8 cellular contexts compared by ENCODE assay signal in genomic region chr21:42833439-42833815, GRCh38. TPM values are rescaled to one million over a fixed set of nuclear protein-coding genes. Genes with fewer than 3 reads are reported as not detected.
DNase-seq lines count a peak whose midpoint lies in the region; ATAC-seq and TF ChIP-seq lines count a peak whose summit lies in the region.

No MANE protein-coding gene starts in this region.

- H3K27ac ChIP-seq in CD4-positive, alpha-beta T cell (ENCODE audit: low read depth, low read length): no peak overlapping the region
- H3K27ac ChIP-seq in Panc1 (ENCODE audit: low read length) (no peak overlapping the region), left lung (no peak overlapping the region), stomach (no peak overlapping the region), uterus (no peak overlapping the region)

- no peaks in the 10 kb centered on the region for H3K9me3 ChIP-seq in CD4-positive, alpha-beta T cell (ENCODE audit: control insufficient read depth, low read length)
- H3K9me3 ChIP-seq in Panc1 (ENCODE audit: control insufficient read depth, insufficient read depth, low read depth, low read length) (no peaks in the 10 kb centered on the region), left lung (no peaks in the 10 kb centered on the region), stomach (no peaks in the 10 kb centered on the region), uterus (no peaks in the 10 kb centered on the region)

- peak overlapping the region; percentile 40 for H3K27ac Mint-ChIP-seq in CD4-positive, alpha-beta T cell

- peak; percentile 38 to 60 (median 48) for DNase-seq in CD4-positive, alpha-beta T cell
- peak; percentile 16 for DNase-seq in HFF-Myc (ENCODE audit: extremely low read depth, low read depth)
- no peak for DNase-seq in Panc1 (ENCODE audit: low read depth, low spot score)
- DNase-seq in activated effector memory CD4-positive, alpha-beta T cell treated with Interleukin-2 at 50 U/mL for 16 hours: peak; percentile 42
- DNase-seq in left lung: no peak
- peak; percentile 54 for DNase-seq in stomach
- DNase-seq in uterus: no peak

- CTCF ChIA-PET in CD4-positive, alpha-beta T cell (lab: Charles Lee): no interaction called here
- CTCF ChIA-PET in Panc1 (lab: Charles Lee): interaction anchor here (0.6 to 0.7 kb wide), 2 partner anchors 40 to 240 kb away, joined by 3 to 4 read pairs; no protein-coding TSS in a partner anchor

- 28 to 50% (median 43%) methylated on average over 11 of the region's 11 CpGs for WGBS in stomach, 5 donors

- POLR2A ChIA-PET in CD4-positive, alpha-beta T cell (lab: Charles Lee): interaction anchor here (1.1 kb wide), 1 partner anchor 240 kb away, joined by 4 read pairs; no protein-coding TSS in a partner anchor
- POLR2A ChIA-PET in Panc1 (lab: Charles Lee): no interaction called here

- H3K36me3 Mint-ChIP-seq in CD4-positive, alpha-beta T cell (ENCODE audit: low read depth): no peaks in the 10 kb centered on the region

- H3K4me3 ChIP-seq in HFF-Myc (replicated peaks; ENCODE audit: low read depth, low read length) (no peak overlapping the region), Panc1 (ENCODE audit: low read depth in 2 of 2, low read length in 2 of 2) (no peak overlapping the region), left lung (no peak overlapping the region), stomach (no peak overlapping the region), uterus (no peak overlapping the region)

- H3K4me3 Mint-ChIP-seq in CD4-positive, alpha-beta T cell: peak overlapping the region; percentile 81

- ATAC-seq in CD4-positive, alpha-beta T cell (ENCODE audit: poor library complexity): peak; percentile 85
- ATAC-seq in Panc1 (peak; percentile 62), left lung (peak; percentile 63), HG02973 (IDR thresholded peaks at IDR 0.05; ENCODE audit: unreplicated experiment) (no peak)

- peak; percentile 46 for TF ChIP-seq CTCF in CD4-positive, alpha-beta T cell (IDR thresholded peaks at IDR 0.05)
- TF ChIP-seq CTCF in HFF-Myc (IDR thresholded peaks at IDR 0.05; ENCODE audit: low read depth, low read length, missing control alignments): peak; percentile 18
- peak; percentile 52; the same call in 1 of the 2 replicates for TF ChIP-seq CTCF in Panc1 (IDR thresholded peaks at IDR 0.05)
- no peak for TF ChIP-seq CTCF in left lung (IDR thresholded peaks at IDR 0.05)
- peak in 3 of 7 experiments; percentile 9 to 33 (median 20) for TF ChIP-seq CTCF in stomach (IDR thresholded peaks at IDR 0.05)
- peak in 2 of 4 experiments; percentile 13 to 17 for TF ChIP-seq CTCF in uterus (IDR thresholded peaks at IDR 0.05)

- no peaks in the 10 kb centered on the region for H3K9me3 Mint-ChIP-seq in CD4-positive, alpha-beta T cell

- peaks cover 44% of the 10 kb centered on the region for H3K4me1 Mint-ChIP-seq in CD4-positive, alpha-beta T cell (ENCODE audit: low read depth)

- intact Hi-C loops in CD4-positive, alpha-beta T cell (cut with DNase I, micrococcal nuclease): loop anchor here (1.0 to 5.0 kb wide), 5 partner anchors 86 to 526 kb away; no protein-coding TSS in a partner anchor
- intact Hi-C loops in Panc1 (cut with micrococcal nuclease; ENCODE audit: unreplicated experiment) (loop anchor here (5.0 kb wide), 1 partner anchor 241 kb away; no protein-coding TSS in a partner anchor), left lung (cut with DNase I) (no loop called here), stomach (cut with DNase I; ENCODE audit: low total_unique reads) (no loop called here), uterus (cut with DNase I; ENCODE audit: low total_unique reads) (no loop called here)

- H3K27me3 ChIP-seq in CD4-positive, alpha-beta T cell (ENCODE audit: control insufficient read depth, insufficient read depth, low read length): no peaks in the 10 kb centered on the region
- H3K27me3 ChIP-seq in Panc1 (ENCODE audit: control insufficient read depth, insufficient read depth, low read length) (no peaks in the 10 kb centered on the region), left lung (peaks cover 0 to 56% of the 10 kb centered on the region in 2 donors), stomach (peaks cover 0 to 47% (median 28%) of the 10 kb centered on the region in 3 donors), uterus (no peaks in the 10 kb centered on the region)

- H3K36me3 ChIP-seq in Panc1 (ENCODE audit: control insufficient read depth, insufficient read depth, low read length): no peaks in the 10 kb centered on the region
- no peaks in the 10 kb centered on the region for H3K36me3 ChIP-seq in left lung
- H3K36me3 ChIP-seq in stomach: no peaks in the 10 kb centered on the region
- H3K36me3 ChIP-seq in uterus: no peaks in the 10 kb centered on the region

- no peak for TF ChIP-seq POLR2A in stomach (IDR thresholded peaks at IDR 0.05)
- no peak for TF ChIP-seq POLR2A in uterus (IDR thresholded peaks at IDR 0.05)

- H3K27me3 Mint-ChIP-seq in CD4-positive, alpha-beta T cell: no peaks in the 10 kb centered on the region

- H3K4me1 ChIP-seq in Panc1 (ENCODE audit: control insufficient read depth, insufficient read depth, low read length): no peaks in the 10 kb centered on the region
- peaks cover 0 to 7% of the 10 kb centered on the region in 2 donors for H3K4me1 ChIP-seq in left lung
- peaks cover 0 to 8% (median 7%) of the 10 kb centered on the region in 4 donors for H3K4me1 ChIP-seq in stomach
- H3K4me1 ChIP-seq in uterus: no peaks in the 10 kb centered on the region

- in situ Hi-C loops in Panc1 (cut with HindIII; ENCODE audit: low pct_unique_long_range_greater_than_20kb, low sequenced_read_pairs): no loop called here

- no peak for TF ChIP-seq EP300 in stomach (IDR thresholded peaks at IDR 0.05)

- no TSS peak for BruUV-seq in Panc1 (replicated peaks; lab: Mats Ljungman, UMichigan)

RNA-seq across cellular contexts. Expression of gene WDR4, which starts 45.9 kb away (rescaled TPM):
- total RNA-seq in CD4-positive, alpha-beta T cell: 10 to 100 TPM; 11.3 to 12.9 TPM
- total RNA-seq in Panc1 (2021; ENCODE audit: unreplicated experiment) (36.7 TPM), left lung (10 to 100 TPM; 14.6 to 30.7 TPM), stomach (100 to 1,000 TPM in 1 of 5 donors, 10 to 100 TPM in 2, 1 to 10 TPM in 2; 7.6 to 285 (median 21.5) TPM), uterus (10 to 100 TPM in 2 of 4 donors, 1 to 10 TPM in 1, not detected in 1; 6.4 to 19.1 (median 17.8) TPM)
- polyA plus RNA-seq in Panc1 (2012; ENCODE audit: insufficient read length): 26.1 TPM
- polyA plus RNA-seq in stomach: 10 to 100 TPM in 1 of 3 donors, 1 to 10 TPM in 2; 7.5 to 10.4 (median 7.8) TPM

RNA-seq across cellular contexts. Expression of gene NDUFV3, which starts 59.7 kb away (rescaled TPM):
- total RNA-seq in CD4-positive, alpha-beta T cell: 10 to 100 TPM; 15.3 to 15.8 TPM
- total RNA-seq in Panc1 (2021; ENCODE audit: unreplicated experiment) (21.1 TPM), left lung (10 to 100 TPM; 36.6 to 37.9 TPM), stomach (10 to 100 TPM; 33.9 to 51.3 (median 42.3) TPM), uterus (10 to 100 TPM; 41.5 to 55.9 (median 45.7) TPM)
- 22.3 TPM for polyA plus RNA-seq in Panc1 (2012; ENCODE audit: insufficient read length)
- polyA plus RNA-seq in stomach: 10 to 100 TPM; 19.2 to 19.6 (median 19.3) TPM

Comparison
In these comparisons a context has a peak if more than half of its experiments do, and no peak if none do; other contexts are left out.
1. DNase-seq: peak in CD4-positive, alpha-beta T cell (10 of 10), HFF-Myc (single experiment), activated effector memory CD4-positive, alpha-beta T cell treated with Interleukin-2 at 50 U/mL for 16 hours (single experiment) and stomach (single experiment); none in Panc1 (single experiment), left lung (0 of 2) and uterus (0 of 2).
2. CTCF ChIP-seq: peak in CD4-positive, alpha-beta T cell (single experiment), HFF-Myc (single experiment) and Panc1 (single experiment); none in left lung (0 of 2).
3. intact Hi-C loops: an anchor here in CD4-positive, alpha-beta T cell (1.0 to 5.0 kb wide) and Panc1 (5.0 kb wide); none called in left lung, stomach and uterus.